ENCODE assay signal across 16 cellular contexts in the genomic region with DNA sequence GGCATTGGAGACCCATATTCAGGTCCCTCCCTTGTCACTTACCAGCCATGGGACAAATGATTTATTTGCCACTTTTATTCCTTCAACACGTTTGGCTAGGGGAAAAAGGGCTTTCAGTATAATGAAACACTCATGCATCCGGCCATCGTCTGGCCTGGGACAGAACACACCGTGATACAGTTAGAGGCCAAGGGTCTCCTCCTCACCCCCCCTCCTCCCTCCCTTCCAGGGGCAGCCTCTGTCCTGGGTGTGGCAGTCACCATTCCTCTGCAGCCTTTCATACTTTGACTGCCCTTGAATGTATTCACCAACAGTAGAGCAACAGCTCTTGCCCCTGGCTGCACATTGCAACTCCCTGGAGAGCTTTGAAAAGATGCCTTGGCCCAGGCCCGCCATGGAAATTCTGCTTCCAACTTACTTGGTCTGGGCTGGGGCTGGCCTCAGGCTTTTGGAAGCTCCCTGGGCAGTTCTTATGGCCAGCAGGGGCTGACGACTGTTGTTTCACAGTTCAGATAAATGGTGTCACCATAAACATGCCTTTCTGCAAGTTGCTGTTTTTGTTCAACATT. TPM values are rescaled to one million over a fixed set of nuclear protein-coding genes. Genes with fewer than 3 reads are reported as not detected.
A peak's percentile ranks its signal among the peaks of the same experiment; 100 is the strongest.
DNase-seq lines count a peak whose midpoint lies in the region; ATAC-seq and TF ChIP-seq lines count a peak whose summit lies in the region.
"Had no signal": no experiment of that assay in that cellular context is flagged by ENCODE, and none has a peak within 500 bp of the region (broad histone marks: within the 10 kb centered on the region; RNA-seq: fewer than 3 reads in every experiment).

No MANE protein-coding gene starts in this region.

- H3K27me3 Mint-ChIP-seq in activated naive CD4-positive, alpha-beta T cell treated with anti-CD3 and anti-CD28 coated beads, Interleukin-2, amount 50 U/mL, for 24 hours = no peaks in the 10 kb centered on the region
- H3K27me3 Mint-ChIP-seq in mesothelial cell of epicardium (ENCODE audit: low read depth) = no peaks in the 10 kb centered on the region

- no peak for DNase-seq in activated naive CD4-positive, alpha-beta T cell treated with anti-CD3 and anti-CD28 coated beads, Interleukin-2, amount 50 U/mL, for 16 hours
- DNase-seq in cerebellar cortex (ENCODE audit: low spot score) (peak; percentile 37), mesothelial cell of epicardium (ENCODE audit: low spot score in 2 of 2, unreplicated experiment in 2 of 2) (no peak), upper lobe of right lung (no peak), activated gamma-delta T cell treated with Interleukin-2 at 50 U/mL for 16 hours (no peak), COLO668 (lab: John Stamatoyannopoulos, UW; ENCODE audit: unreplicated experiment) (no peak)
- DNase-seq: EL, hippocampal formation, midbrain, NCI-H1436, SIG-M5 had no signal

- H3K4me3 ChIP-seq in upper lobe of right lung = no peak overlapping the region

- H3K4me1 Mint-ChIP-seq in activated naive CD4-positive, alpha-beta T cell treated with anti-CD3 and anti-CD28 coated beads, Interleukin-2, amount 50 U/mL, for 24 hours = peaks cover 64% of the 10 kb centered on the region
- peaks cover 78% of the 10 kb centered on the region for H3K4me1 Mint-ChIP-seq in mesothelial cell of epicardium

- H3K9me3 Mint-ChIP-seq in activated naive CD4-positive, alpha-beta T cell treated with anti-CD3 and anti-CD28 coated beads, Interleukin-2, amount 50 U/mL, for 24 hours = no peaks in the 10 kb centered on the region
- H3K9me3 Mint-ChIP-seq in mesothelial cell of epicardium = no peaks in the 10 kb centered on the region

- H3K36me3 ChIP-seq in upper lobe of right lung = no peaks in the 10 kb centered on the region

- H3K27ac ChIP-seq in upper lobe of right lung = peak overlapping the region; percentile 4

- ATAC-seq in upper lobe of right lung (no peak), HG03039 (IDR thresholded peaks at IDR 0.05; ENCODE audit: unreplicated experiment) (no peak)

- H3K4me1 ChIP-seq in upper lobe of right lung = peaks cover 51% of the 10 kb centered on the region

- TF ChIP-seq CTCF in mesothelial cell of epicardium (IDR thresholded peaks at IDR 0.05; ENCODE audit: unreplicated experiment) (no peak), upper lobe of right lung (IDR thresholded peaks at IDR 0.05) (no peak)

- H3K9me3 ChIP-seq in upper lobe of right lung = no peaks in the 10 kb centered on the region

- H3K36me3 Mint-ChIP-seq in activated naive CD4-positive, alpha-beta T cell treated with anti-CD3 and anti-CD28 coated beads, Interleukin-2, amount 50 U/mL, for 24 hours = no peaks in the 10 kb centered on the region
- H3K36me3 Mint-ChIP-seq in mesothelial cell of epicardium = no peaks in the 10 kb centered on the region

- intact Hi-C loops in upper lobe of right lung (cut with DNase I) = loop anchor here (10.0 kb wide), 1 partner anchor 196 kb away; the partner anchor contains the start of gene LRFN1

- no peaks in the 10 kb centered on the region for H3K27me3 ChIP-seq in upper lobe of right lung

- no peak overlapping the region for H3K4me3 Mint-ChIP-seq in activated naive CD4-positive, alpha-beta T cell treated with anti-CD3 and anti-CD28 coated beads, Interleukin-2, amount 50 U/mL, for 24 hours
- H3K4me3 Mint-ChIP-seq in mesothelial cell of epicardium = peak overlapping the region; percentile 24

- H3K27ac Mint-ChIP-seq in activated naive CD4-positive, alpha-beta T cell treated with anti-CD3 and anti-CD28 coated beads, Interleukin-2, amount 50 U/mL, for 24 hours = peak overlapping the region; percentile 17
- peak overlapping the region; percentile 86 for H3K27ac Mint-ChIP-seq in mesothelial cell of epicardium

RNA-seq across cellular contexts. Expression of gene PAK4, which starts 3.0 kb away (rescaled TPM):
- total RNA-seq in mesothelial cell of epicardium (101 to 103 TPM (median 102 TPM) in 3 replicates), upper lobe of right lung (72.8 TPM)

RNA-seq across cellular contexts. Expression of gene ACP7, which starts 44.4 kb away (rescaled TPM):
- total RNA-seq in mesothelial cell of epicardium (not detected in 3 replicates), upper lobe of right lung (not detected)
- total RNA-seq: A673, renal cortical epithelial cell, subcutaneous adipose tissue had no signal
